In the genomic region with DNA sequence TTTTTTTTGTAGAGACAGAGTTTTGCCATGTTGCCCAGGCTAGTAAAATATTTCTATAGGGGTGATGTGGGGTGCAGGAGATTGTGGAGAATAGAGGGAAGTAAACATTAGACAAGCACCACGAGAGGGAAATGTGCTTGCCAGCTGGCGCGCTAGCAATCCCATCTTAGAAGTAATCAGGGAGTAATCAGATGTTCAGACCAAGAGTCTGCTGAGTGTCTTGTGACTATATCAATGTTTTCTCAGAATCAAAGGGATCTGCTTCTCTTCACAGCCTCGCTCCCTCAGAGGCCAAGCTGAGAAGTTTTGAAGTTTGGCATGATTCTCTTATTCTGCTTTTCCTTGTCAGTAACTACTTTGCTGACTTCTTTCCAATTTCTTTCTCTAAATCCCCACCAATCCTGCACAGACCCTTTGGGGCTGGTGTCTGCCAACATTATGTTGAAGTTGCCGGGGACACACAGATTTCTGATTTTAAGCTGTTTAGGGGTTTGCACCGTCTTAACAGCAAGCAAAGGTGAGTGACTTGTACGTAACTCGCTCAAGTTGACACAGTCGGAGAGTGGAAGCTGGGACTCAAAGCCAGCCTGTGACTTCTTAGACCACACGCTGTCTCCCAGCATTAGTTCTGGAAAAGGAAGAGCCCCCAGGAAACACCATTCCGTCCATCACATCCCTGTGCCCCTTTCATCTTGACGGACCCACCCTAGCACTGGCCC, we compare ENCODE assay signal across 16 cellular contexts. TPM values are rescaled to one million over a fixed set of nuclear protein-coding genes. Genes with fewer than 3 reads are reported as not detected.
DNase-seq lines count a peak whose midpoint lies in the region; ATAC-seq and TF ChIP-seq lines count a peak whose summit lies in the region.
"Had no signal": no experiment of that assay in that cellular context is flagged by ENCODE, and none has a peak within 500 bp of the region (broad histone marks: within the 10 kb centered on the region; RNA-seq: fewer than 3 reads in every experiment).

No MANE protein-coding gene starts in this region.

- 0 out of 2 replicates have a peak overlapping the region, but pooled peaks have one; percentile 8 for H3K27ac ChIP-seq in HUES64 (ENCODE audit: low read depth, low read length)
- H3K27ac ChIP-seq in ectodermal cell (ENCODE audit: insufficient read depth, low read depth, low read length, poor library complexity, severe bottlenecking): peak overlapping the region; percentile 60
- H3K27ac ChIP-seq in lower lobe of right lung: no peak overlapping the region
- peak overlapping the region; percentile 75 for H3K27ac ChIP-seq in stomach smooth muscle (ENCODE audit: low read length)
- H3K27ac ChIP-seq in colonic mucosa: no peak overlapping the region
- H3K27ac ChIP-seq: gastrocnemius medialis had no signal

- H3K4me1 ChIP-seq in HUES64 (ENCODE audit: insufficient read depth, low read length) (peaks cover 8% of the 10 kb centered on the region; the same call in 1 of the 2 replicates), ectodermal cell (ENCODE audit: control insufficient read depth, insufficient read depth, low read length) (peaks cover 10% of the 10 kb centered on the region), lower lobe of right lung (no peaks in the 10 kb centered on the region), stomach smooth muscle (ENCODE audit: control insufficient read depth, insufficient read depth, low read length) (peaks cover 20% of the 10 kb centered on the region), colonic mucosa (no peaks in the 10 kb centered on the region)
- H3K4me1 ChIP-seq: gastrocnemius medialis, Peyer's patch had no signal

- DNase-seq in lower lobe of right lung (no peak), GM10248 (ENCODE audit: extremely low spot score) (no peak), colonic mucosa (no peak), GDM1 (lab: John Stamatoyannopoulos, UW) (no peak)
- DNase-seq in activated naive CD4-positive, alpha-beta T cell treated with anti-CD3 and anti-CD28 coated beads, Interleukin-2, amount 50 U/mL, for 16 hours: no peak
- DNase-seq: activated B cell treated with CpG ODN at 0.5 μM for 24 hours; activated CD8-positive, alpha-beta memory T cell treated with anti-CD3 and anti-CD28 coated beads, Interleukin-2, amount 10 ng/mL, durations not matched to agents 7 days and 5 days; activated effector memory CD4-positive, alpha-beta T cell treated with anti-CD3 and anti-CD28 coated beads, Interleukin-2, amount 50 U/mL, for 16 hours; gastrocnemius medialis; stimulated activated naive CD8-positive, alpha-beta T cell treated with anti-CD3 and anti-CD28 coated beads, Interleukin-15, Interleukin-2, amounts not matched to agents 100 U/mL and 50 U/mL, for 24 hours had no signal

- no peaks in the 10 kb centered on the region for H3K9me3 ChIP-seq in HUES64 (ENCODE audit: insufficient read depth, low read depth, low read length)
- H3K9me3 ChIP-seq in ectodermal cell (ENCODE audit: control insufficient read depth, low read length): no peaks in the 10 kb centered on the region
- H3K9me3 ChIP-seq in lower lobe of right lung: no peaks in the 10 kb centered on the region
- no peaks in the 10 kb centered on the region for H3K9me3 ChIP-seq in stomach smooth muscle (ENCODE audit: control insufficient read depth in 2 of 2, low read length in 2 of 2)
- no peaks in the 10 kb centered on the region for H3K9me3 ChIP-seq in colonic mucosa
- H3K9me3 ChIP-seq: gastrocnemius medialis, Peyer's patch had no signal

- TF ChIP-seq CTCF in lower lobe of right lung (IDR thresholded peaks at IDR 0.05): no peak
- no peak for TF ChIP-seq CTCF in GM10248 (IDR thresholded peaks at IDR 0.05; ENCODE audit: control extremely low read depth, extremely low read depth, low read depth, missing control alignments)
- TF ChIP-seq CTCF in colonic mucosa (IDR thresholded peaks at IDR 0.05): no peak

- H3K4me3 ChIP-seq in HUES64 (ENCODE audit: low read length) (no peak overlapping the region), ectodermal cell (ENCODE audit: insufficient read depth, low read depth, low read length) (no peak overlapping the region), lower lobe of right lung (no peak overlapping the region), stomach smooth muscle (ENCODE audit: low read length in 2 of 2) (peak overlapping the region in 1 of 2 donors; percentile 49), colonic mucosa (no peak overlapping the region)
- H3K4me3 ChIP-seq: gastrocnemius medialis, Peyer's patch, smooth muscle cell had no signal

- CTCF ChIA-PET in GM10248 (lab: Yijun Ruan, JAX): interaction anchor here (0.8 to 2.5 kb wide), 2 partner anchors 13 to 18 kb away, joined by 3 to 9 read pairs; no protein-coding TSS in a partner anchor

- no peaks in the 10 kb centered on the region for H3K27me3 ChIP-seq in HUES64 (ENCODE audit: insufficient read depth, low read length)
- no peaks in the 10 kb centered on the region for H3K27me3 ChIP-seq in ectodermal cell (ENCODE audit: control insufficient read depth, insufficient read depth, low read length, poor library complexity, severe bottlenecking)
- H3K27me3 ChIP-seq in lower lobe of right lung (ENCODE audit: low read depth): no peaks in the 10 kb centered on the region
- no peaks in the 10 kb centered on the region for H3K27me3 ChIP-seq in stomach smooth muscle (ENCODE audit: control insufficient read depth in 1 of 2, insufficient read depth in 2 of 2, low read length in 2 of 2)
- H3K27me3 ChIP-seq in colonic mucosa: no peaks in the 10 kb centered on the region
- H3K27me3 ChIP-seq: gastrocnemius medialis, Peyer's patch had no signal

- no peak overlapping the region for H3K9ac ChIP-seq in HUES64 (ENCODE audit: low read depth, low read length)
- H3K9ac ChIP-seq in stomach smooth muscle (ENCODE audit: low read length in 2 of 2): no peak overlapping the region
- no peak overlapping the region for H3K9ac ChIP-seq in colonic mucosa (ENCODE audit: low read depth in 2 of 2, low read length in 2 of 2)

- intact Hi-C loops in lower lobe of right lung (cut with DNase I): no loop called here
- intact Hi-C loops in colonic mucosa (cut with DNase I): no loop called here

- peak; percentile 41 to 54 for ATAC-seq in lower lobe of right lung
- ATAC-seq: activated CD8-positive, alpha-beta memory T cell treated with anti-CD3 and anti-CD28 coated beads, Interleukin-2, amount 10 ng/mL, durations not matched to agents 7 days and 5 days; stimulated activated naive CD8-positive, alpha-beta T cell treated with anti-CD3 and anti-CD28 coated beads, Interleukin-15, Interleukin-2, amounts not matched to agents 100 U/mL and 50 U/mL, for 24 hours had no signal

- POLR2A ChIA-PET in GM10248 (lab: Yijun Ruan, JAX): no interaction called here

- WGBS in HUES64: 78% methylated on average over 12 of the region's 12 CpGs
- WGBS in ectodermal cell, 2 experiments: 72 to 74% methylated on average over 12 of the region's 12 CpGs

- H3K36me3 ChIP-seq in HUES64 (ENCODE audit: insufficient read depth, low read length) (no peaks in the 10 kb centered on the region), ectodermal cell (ENCODE audit: control insufficient read depth, insufficient read depth, low read length) (no peaks in the 10 kb centered on the region), lower lobe of right lung (no peaks in the 10 kb centered on the region), stomach smooth muscle (ENCODE audit: control insufficient read depth in 2 of 2, insufficient read depth in 2 of 2, low read length in 2 of 2) (no peaks in the 10 kb centered on the region), colonic mucosa (no peaks in the 10 kb centered on the region)
- H3K36me3 ChIP-seq: gastrocnemius medialis, Peyer's patch had no signal

RNA-seq across cellular contexts. Expression of a gene that starts 22.0 kb away (rescaled TPM):
- polyA plus RNA-seq in HUES64 (2013, experiment 1 of 2): 15.4 TPM
- 16.8 TPM for polyA plus RNA-seq in HUES64 (2013, experiment 2 of 2)
- 29.1 TPM for polyA plus RNA-seq in ectodermal cell (2013, experiment 1 of 4)
- polyA plus RNA-seq in ectodermal cell (2013, experiment 2 of 4): 28.2 TPM
- polyA plus RNA-seq in ectodermal cell (2013, experiment 3 of 4): 17.7 TPM
- polyA plus RNA-seq in ectodermal cell (2013, experiment 4 of 4): 21.2 TPM
- 61.1 TPM for total RNA-seq in lower lobe of right lung
- 1 to 10 TPM; 4.7 to 9.9 TPM for total RNA-seq in colonic mucosa
- total RNA-seq: activated CD8-positive, alpha-beta memory T cell treated with anti-CD3 and anti-CD28 coated beads, Interleukin-2, amount 10 ng/mL, durations not matched to agents 7 days and 5 days had no signal
- polyA plus RNA-seq: IgD-negative memory B cell had no signal

Comparison
In these comparisons a context has a peak if more than half of its experiments do, and no peak if none do; other contexts are left out.
1. H3K27ac ChIP-seq: peak in HUES64 (single experiment), ectodermal cell (single experiment) and stomach smooth muscle (single experiment); none in lower lobe of right lung (single experiment) and colonic mucosa (single experiment).